1 cellular context compared by ENCODE assay signal in genomic region chr10:2079603-2080078, GRCh38.
TF ChIP-seq lines count a peak whose summit lies in the region.

No MANE protein-coding gene starts in this region.

TF ChIP-seq in HepG2, 621 proteins besides CTCF, POLR2A, EP300 and RAD21 (continued from another document and continues in another):
- peak; percentile 59 for TF ChIP-seq PBX2 (CRISPR knock-in tag; IDR thresholded peaks at IDR 0.05)
- TF ChIP-seq ZNF781 (CRISPR knock-in tag; IDR thresholded peaks at IDR 0.05; ENCODE audit: borderline replicate concordance, not compliant biosample characterization) = no peak
- no peak for TF ChIP-seq ZNF564 (CRISPR knock-in tag; IDR thresholded peaks at IDR 0.05)
- TF ChIP-seq HDAC2 (CRISPR knock-in tag; IDR thresholded peaks at IDR 0.05) = 0 out of 2 replicates have a peak, but pooled peaks have one; percentile 21
- TF ChIP-seq TEAD3 (CRISPR knock-in tag; optimal IDR thresholded peaks at IDR 0.05; ENCODE audit: borderline replicate concordance) = peak; percentile 43
- no peak for TF ChIP-seq GABPA (IDR thresholded peaks at IDR 0.05; ENCODE audit: low read depth, low read length)
- TF ChIP-seq GABPA (CRISPR knock-in tag; IDR thresholded peaks at IDR 0.05; ENCODE audit: low read depth) = no peak
- no peak for TF ChIP-seq FOXP1 (IDR thresholded peaks at IDR 0.05)
- TF ChIP-seq FOXP1 (CRISPR knock-in tag; IDR thresholded peaks at IDR 0.05) = peak; percentile 82
- TF ChIP-seq ZNF614 (CRISPR knock-in tag; IDR thresholded peaks at IDR 0.05; ENCODE audit: borderline replicate concordance) = 0 out of 2 replicates have a peak, but pooled peaks have one; percentile 20
- TF ChIP-seq HNF1A (IDR thresholded peaks at IDR 0.05; ENCODE audit: low read depth) = peak; percentile 52; the same call in 1 of the 2 replicates
- TF ChIP-seq HNF1A (CRISPR knock-in tag; IDR thresholded peaks at IDR 0.05; ENCODE audit: borderline replicate concordance) = no peak
- peak; percentile 75 for TF ChIP-seq NR2F6 (IDR thresholded peaks at IDR 0.05)
- peak; percentile 67 for TF ChIP-seq NR2F6 (CRISPR knock-in tag; IDR thresholded peaks at IDR 0.05)
- 0 out of 2 replicates have a peak, but pooled peaks have one; percentile 37 for TF ChIP-seq ATF2 (CRISPR knock-in tag; IDR thresholded peaks at IDR 0.05)
- no peak for TF ChIP-seq AKAP8 (CRISPR knock-in tag; IDR thresholded peaks at IDR 0.05)
- TF ChIP-seq CREB1 (IDR thresholded peaks at IDR 0.05) = no peak
- peak; percentile 46; the same call in 1 of the 2 replicates for TF ChIP-seq CREB1 (CRISPR knock-in tag; IDR thresholded peaks at IDR 0.05)
- peak; percentile 90 for TF ChIP-seq PAXIP1 (CRISPR knock-in tag; conservative IDR thresholded peaks at IDR 0.05)
- TF ChIP-seq ATAD3A (CRISPR knock-in tag; IDR thresholded peaks at IDR 0.05) = no peak
- no peak for TF ChIP-seq TSC22D2 (CRISPR knock-in tag; IDR thresholded peaks at IDR 0.05; ENCODE audit: borderline replicate concordance)
- no peak for TF ChIP-seq ZNF136 (CRISPR knock-in tag; IDR thresholded peaks at IDR 0.05; ENCODE audit: low read depth)
- no peak for TF ChIP-seq SOX6 (IDR thresholded peaks at IDR 0.05)
- TF ChIP-seq SOX6 (CRISPR knock-in tag; IDR thresholded peaks at IDR 0.05) = peak; percentile 71; the same call in 1 of the 2 replicates
- no peak for TF ChIP-seq CHCHD3 (CRISPR knock-in tag; IDR thresholded peaks at IDR 0.05)
- TF ChIP-seq SALL1 (CRISPR knock-in tag; IDR thresholded peaks at IDR 0.05) = 0 out of 2 replicates have a peak, but pooled peaks have one; percentile 53
- peak; percentile 72; the same call in 1 of the 2 replicates for TF ChIP-seq AHDC1 (CRISPR knock-in tag; IDR thresholded peaks at IDR 0.05; ENCODE audit: borderline replicate concordance)
- no peak for TF ChIP-seq ZNF124 (CRISPR knock-in tag; IDR thresholded peaks at IDR 0.05)
- no peak for TF ChIP-seq SNAPC4 (CRISPR knock-in tag; IDR thresholded peaks at IDR 0.05)
- peak; percentile 96 for TF ChIP-seq MEIS2 (CRISPR knock-in tag; IDR thresholded peaks at IDR 0.05)
- no peak for TF ChIP-seq ZC3H13 (CRISPR knock-in tag; IDR thresholded peaks at IDR 0.05)
- no peak for TF ChIP-seq MNT (IDR thresholded peaks at IDR 0.05)
- no peak for TF ChIP-seq SMARCC2 (IDR thresholded peaks at IDR 0.05)
- TF ChIP-seq YEATS4 (CRISPR knock-in tag; IDR thresholded peaks at IDR 0.05; ENCODE audit: borderline replicate concordance) = 0 out of 2 replicates have a peak, but pooled peaks have one; percentile 25
- peak; percentile 91; the same call in 1 of the 2 replicates for TF ChIP-seq HOXA5 (CRISPR knock-in tag; IDR thresholded peaks at IDR 0.05)
- TF ChIP-seq NR2F2 (IDR thresholded peaks at IDR 0.05; ENCODE audit: borderline replicate concordance, low read depth) = peak; percentile 60; the same call in 1 of the 2 replicates
- TF ChIP-seq NCOR1 (IDR thresholded peaks at IDR 0.05; ENCODE audit: borderline replicate concordance, low read length) = peak; percentile 75
- peak; percentile 63; the same call in 1 of the 2 replicates for TF ChIP-seq KDM6A (CRISPR knock-in tag; IDR thresholded peaks at IDR 0.05; ENCODE audit: low read depth)
- TF ChIP-seq NCOA2 (CRISPR knock-in tag; IDR thresholded peaks at IDR 0.05) = peak; percentile 17; the same call in 1 of the 2 replicates
